Comparison of ENCODE assay signal across 1 cellular context in genomic region chr11:62621567-62622470, GRCh38.
TF ChIP-seq lines count a peak whose summit lies in the region.

Gene B3GAT3, minus strand, starts transcription at chr11:62621986. Its CDS starts 39 bp downstream, at chr11:62621947.

TF ChIP-seq in HepG2, 621 proteins besides CTCF, POLR2A, EP300 and RAD21 (continued from another document and continues in another):
- peak in 1 of 2 experiments; percentile 86; a peak in 2 of 4 replicates for TF ChIP-seq HMGXB4 (CRISPR knock-in tag; IDR thresholded peaks at IDR 0.05; ENCODE audit: borderline replicate concordance in 1 of 2, low read depth in 1 of 2)
- TF ChIP-seq ELF1 (CRISPR knock-in tag; IDR thresholded peaks at IDR 0.05), result peak; percentile 97
- no peak; the same call in 1 of the 2 replicates for TF ChIP-seq ESRRA (CRISPR knock-in tag; IDR thresholded peaks at IDR 0.05; ENCODE audit: low read depth)
- peak; percentile 93; the same call in 1 of the 2 replicates for TF ChIP-seq ZBTB3 (CRISPR knock-in tag; IDR thresholded peaks at IDR 0.05; ENCODE audit: borderline replicate concordance, low read depth)
- no peak for TF ChIP-seq KDM1A (CRISPR knock-in tag; IDR thresholded peaks at IDR 0.05)
- peak; percentile 82 for TF ChIP-seq ZNF781 (CRISPR knock-in tag; IDR thresholded peaks at IDR 0.05; ENCODE audit: borderline replicate concordance, not compliant biosample characterization)
- TF ChIP-seq, protein P1, sequence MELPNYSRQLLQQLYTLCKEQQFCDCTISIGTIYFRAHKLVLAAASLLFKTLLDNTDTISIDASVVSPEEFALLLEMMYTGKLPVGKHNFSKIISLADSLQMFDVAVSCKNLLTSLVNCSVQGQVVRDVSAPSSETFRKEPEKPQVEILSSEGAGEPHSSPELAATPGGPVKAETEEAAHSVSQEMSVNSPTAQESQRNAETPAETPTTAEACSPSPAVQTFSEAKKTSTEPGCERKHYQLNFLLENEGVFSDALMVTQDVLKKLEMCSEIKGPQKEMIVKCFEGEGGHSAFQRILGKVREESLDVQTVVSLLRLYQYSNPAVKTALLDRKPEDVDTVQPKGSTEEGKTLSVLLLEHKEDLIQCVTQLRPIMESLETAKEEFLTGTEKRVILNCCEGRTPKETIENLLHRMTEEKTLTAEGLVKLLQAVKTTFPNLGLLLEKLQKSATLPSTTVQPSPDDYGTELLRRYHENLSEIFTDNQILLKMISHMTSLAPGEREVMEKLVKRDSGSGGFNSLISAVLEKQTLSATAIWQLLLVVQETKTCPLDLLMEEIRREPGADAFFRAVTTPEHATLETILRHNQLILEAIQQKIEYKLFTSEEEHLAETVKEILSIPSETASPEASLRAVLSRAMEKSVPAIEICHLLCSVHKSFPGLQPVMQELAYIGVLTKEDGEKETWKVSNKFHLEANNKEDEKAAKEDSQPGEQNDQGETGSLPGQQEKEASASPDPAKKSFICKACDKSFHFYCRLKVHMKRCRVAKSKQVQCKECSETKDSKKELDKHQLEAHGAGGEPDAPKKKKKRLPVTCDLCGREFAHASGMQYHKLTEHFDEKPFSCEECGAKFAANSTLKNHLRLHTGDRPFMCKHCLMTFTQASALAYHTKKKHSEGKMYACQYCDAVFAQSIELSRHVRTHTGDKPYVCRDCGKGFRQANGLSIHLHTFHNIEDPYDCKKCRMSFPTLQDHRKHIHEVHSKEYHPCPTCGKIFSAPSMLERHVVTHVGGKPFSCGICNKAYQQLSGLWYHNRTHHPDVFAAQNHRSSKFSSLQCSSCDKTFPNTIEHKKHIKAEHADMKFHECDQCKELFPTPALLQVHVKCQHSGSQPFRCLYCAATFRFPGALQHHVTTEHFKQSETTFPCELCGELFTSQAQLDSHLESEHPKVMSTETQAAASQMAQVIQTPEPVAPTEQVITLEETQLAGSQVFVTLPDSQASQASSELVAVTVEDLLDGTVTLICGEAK (IDR thresholded peaks at IDR 0.05), result peak; percentile 93
- TF ChIP-seq, protein P1 (CRISPR knock-in tag; IDR thresholded peaks at IDR 0.05), result peak; percentile 83; the same call in 1 of the 2 replicates
- TF ChIP-seq NFKBIZ (CRISPR knock-in tag; IDR thresholded peaks at IDR 0.05), result peak; percentile 85; the same call in 1 of the 2 replicates
- no peak; the same call in 1 of the 2 replicates for TF ChIP-seq HES4 (CRISPR knock-in tag; IDR thresholded peaks at IDR 0.05; ENCODE audit: borderline replicate concordance)
- TF ChIP-seq ZBTB49 (CRISPR knock-in tag; IDR thresholded peaks at IDR 0.05; ENCODE audit: borderline replicate concordance), result no peak
- no peak for TF ChIP-seq ZNF570 (CRISPR knock-in tag; IDR thresholded peaks at IDR 0.05; ENCODE audit: borderline replicate concordance)
- no peak for TF ChIP-seq ZFYVE20 (CRISPR knock-in tag; IDR thresholded peaks at IDR 0.05; ENCODE audit: borderline replicate concordance, low read depth)
- peak; percentile 58 for TF ChIP-seq ZBTB33 (CRISPR knock-in tag; IDR thresholded peaks at IDR 0.05)
- no peak for TF ChIP-seq KAT2B (IDR thresholded peaks at IDR 0.05; ENCODE audit: borderline replicate concordance, low read depth, low read length)
- no peak for TF ChIP-seq ZNF318 (CRISPR knock-in tag; IDR thresholded peaks at IDR 0.05)
- TF ChIP-seq ZGPAT (CRISPR knock-in tag; IDR thresholded peaks at IDR 0.05), result peak; percentile 97
- TF ChIP-seq, protein P2, sequence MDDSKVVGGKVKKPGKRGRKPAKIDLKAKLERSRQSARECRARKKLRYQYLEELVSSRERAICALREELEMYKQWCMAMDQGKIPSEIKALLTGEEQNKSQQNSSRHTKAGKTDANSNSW (CRISPR knock-in tag; IDR thresholded peaks at IDR 0.05; ENCODE audit: borderline replicate concordance), result 0 out of 2 replicates have a peak, but pooled peaks have one; percentile 69
- peak; percentile 88 for TF ChIP-seq ZNF552 (CRISPR knock-in tag; IDR thresholded peaks at IDR 0.05; ENCODE audit: borderline replicate concordance)
- TF ChIP-seq ZBTB42 (CRISPR knock-in tag; IDR thresholded peaks at IDR 0.05), result peak; percentile 66; the same call in 1 of the 2 replicates
- TF ChIP-seq ZFP90 (CRISPR knock-in tag; IDR thresholded peaks at IDR 0.05; ENCODE audit: borderline replicate concordance), result peak; percentile 82; the same call in 1 of the 2 replicates
- peak; percentile 96 for TF ChIP-seq FOXC1 (CRISPR knock-in tag; IDR thresholded peaks at IDR 0.05; ENCODE audit: borderline replicate concordance)
- TF ChIP-seq CREB3 (CRISPR knock-in tag; IDR thresholded peaks at IDR 0.05), result 0 out of 2 replicates have a peak, but pooled peaks have one; percentile 40
